ENCODE assay signal across 8 cellular contexts in genomic region chr10:84264611-84265141, GRCh38. TPM values are rescaled to one million over a fixed set of nuclear protein-coding genes. Genes with fewer than 3 reads are reported as not detected.
DNase-seq lines count a peak whose midpoint lies in the region; ATAC-seq and TF ChIP-seq lines count a peak whose summit lies in the region.

No MANE protein-coding gene starts in this region.

- intact Hi-C loops in mucosa of descending colon (cut with DNase I, micrococcal nuclease) = loop anchor here (1.0 to 10.0 kb wide), 3 partner anchors 110 to 273 kb away; no protein-coding TSS in a partner anchor

- H3K27ac ChIP-seq in endodermal cell (ENCODE audit: low read depth, low read length) = no peak overlapping the region

- H3K36me3 ChIP-seq in endodermal cell (ENCODE audit: control insufficient read depth, insufficient read depth, low read length) (no peaks in the 10 kb centered on the region), mucosa of descending colon (ENCODE audit: low read depth) (no peaks in the 10 kb centered on the region)

- no peaks in the 10 kb centered on the region for H3K4me1 ChIP-seq in endodermal cell (ENCODE audit: control insufficient read depth, insufficient read depth, low read length)
- H3K4me1 ChIP-seq in mucosa of descending colon (ENCODE audit: low read depth) = no peaks in the 10 kb centered on the region

- peak; percentile 56 for DNase-seq in COLO668 (lab: John Stamatoyannopoulos, UW; ENCODE audit: unreplicated experiment)
- DNase-seq in NCI-H82 treated with DMSO at 0.1 percent for 48 hours (lab: John Stamatoyannopoulos, UW; ENCODE audit: unreplicated experiment) = peak; percentile 17
- DNase-seq in activated CD8-positive, alpha-beta memory T cell treated with anti-CD3 and anti-CD28 coated beads for 24 hours = peak; percentile 90
- DNase-seq in endodermal cell = peak; percentile 92
- DNase-seq in mucosa of descending colon = peak in 2 of 3 donors; percentile 76 to 85
- peak; percentile 50 for DNase-seq in stimulated activated CD8-positive, alpha-beta memory T cell treated with anti-CD3 and anti-CD28 coated beads, Interleukin-4, amount 100 ng/mL, for 24 hours (ENCODE audit: low read depth)

- 12 to 14% methylated on average over 10 to 11 of the region's 11 CpGs for WGBS in endodermal cell (ENCODE audit: insufficient coverage in 1 of 2, insufficient read length in 1 of 2), 2 experiments

- peak; percentile 95 for ATAC-seq in GM19452 (IDR thresholded peaks at IDR 0.05; ENCODE audit: unreplicated experiment)
- ATAC-seq in HG03460 (IDR thresholded peaks at IDR 0.05; ENCODE audit: unreplicated experiment) = peak; percentile 85
- ATAC-seq in mucosa of descending colon = peak; percentile 88

- H3K27me3 ChIP-seq in endodermal cell (ENCODE audit: control insufficient read depth, insufficient read depth, low read length, poor library complexity, severe bottlenecking) = no peaks in the 10 kb centered on the region

- H3K36me3 Mint-ChIP-seq in endodermal cell (ENCODE audit: low read depth) = no peaks in the 10 kb centered on the region

- no peaks in the 10 kb centered on the region for H3K9me3 ChIP-seq in endodermal cell (ENCODE audit: control insufficient read depth, low read length)
- H3K9me3 ChIP-seq in mucosa of descending colon = no peaks in the 10 kb centered on the region

- peaks cover 20% of the 10 kb centered on the region for H3K27me3 Mint-ChIP-seq in endodermal cell (ENCODE audit: insufficient read depth)

- H3K4me3 ChIP-seq in endodermal cell (ENCODE audit: low read length) (no peak overlapping the region), mucosa of descending colon (no peak overlapping the region)

- no peaks in the 10 kb centered on the region for H3K9me3 Mint-ChIP-seq in endodermal cell

- H3K4me1 Mint-ChIP-seq in endodermal cell = peaks cover 21% of the 10 kb centered on the region

- H3K4me3 Mint-ChIP-seq in endodermal cell = no peak overlapping the region

- H3K9ac ChIP-seq in endodermal cell (ENCODE audit: extremely low read depth, low read length, poor library complexity, severe bottlenecking) = no peak overlapping the region

- no peak overlapping the region for H3K27ac Mint-ChIP-seq in endodermal cell

- TF ChIP-seq CTCF in endodermal cell (conservative IDR thresholded peaks at IDR 0.05) (peak; percentile 98), mucosa of descending colon (IDR thresholded peaks at IDR 0.05) (peak; percentile 76)

RNA-seq across cellular contexts. Expression of gene RGR, which starts 19.8 kb away (rescaled TPM):
- total RNA-seq in endodermal cell (not detected), mucosa of descending colon (not detected)
- 0.46 TPM for polyA plus RNA-seq in endodermal cell (2013, experiment 1 of 2)
- not detected for polyA plus RNA-seq in endodermal cell (2013, experiment 2 of 2)

RNA-seq across cellular contexts. Expression of gene LRIT1, which starts 23.3 kb away (rescaled TPM):
- total RNA-seq in endodermal cell (under 1 TPM in 1 of 2 donors, not detected in 1; 0.11 TPM), mucosa of descending colon (not detected)
- polyA plus RNA-seq in endodermal cell (2013, experiment 1 of 2) = not detected
- polyA plus RNA-seq in endodermal cell (2013, experiment 2 of 2) = not detected

RNA-seq across cellular contexts. Expression of gene LRIT2, which starts 39.3 kb away (rescaled TPM):
- total RNA-seq in endodermal cell = not detected
- polyA plus RNA-seq in endodermal cell (2013, experiment 1 of 2) = not detected
- not detected for polyA plus RNA-seq in endodermal cell (2013, experiment 2 of 2)
- total RNA-seq in mucosa of descending colon = not detected

Comparison
In these comparisons a context has a peak if more than half of its experiments do, and no peak if none do; other contexts are left out.
1. DNase-seq: peak in every context shown above with its lines; median percentile 92 in endodermal cell; 90 in activated CD8-positive, alpha-beta memory T cell treated with anti-CD3 and anti-CD28 coated beads for 24 hours; 80 in mucosa of descending colon; 56 in COLO668; 50 in stimulated activated CD8-positive, alpha-beta memory T cell treated with anti-CD3 and anti-CD28 coated beads, Interleukin-4, amount 100 ng/mL, for 24 hours; 17 in NCI-H82 treated with DMSO at 0.1 percent for 48 hours.